8 cellular contexts compared by ENCODE assay signal in the genomic region with DNA sequence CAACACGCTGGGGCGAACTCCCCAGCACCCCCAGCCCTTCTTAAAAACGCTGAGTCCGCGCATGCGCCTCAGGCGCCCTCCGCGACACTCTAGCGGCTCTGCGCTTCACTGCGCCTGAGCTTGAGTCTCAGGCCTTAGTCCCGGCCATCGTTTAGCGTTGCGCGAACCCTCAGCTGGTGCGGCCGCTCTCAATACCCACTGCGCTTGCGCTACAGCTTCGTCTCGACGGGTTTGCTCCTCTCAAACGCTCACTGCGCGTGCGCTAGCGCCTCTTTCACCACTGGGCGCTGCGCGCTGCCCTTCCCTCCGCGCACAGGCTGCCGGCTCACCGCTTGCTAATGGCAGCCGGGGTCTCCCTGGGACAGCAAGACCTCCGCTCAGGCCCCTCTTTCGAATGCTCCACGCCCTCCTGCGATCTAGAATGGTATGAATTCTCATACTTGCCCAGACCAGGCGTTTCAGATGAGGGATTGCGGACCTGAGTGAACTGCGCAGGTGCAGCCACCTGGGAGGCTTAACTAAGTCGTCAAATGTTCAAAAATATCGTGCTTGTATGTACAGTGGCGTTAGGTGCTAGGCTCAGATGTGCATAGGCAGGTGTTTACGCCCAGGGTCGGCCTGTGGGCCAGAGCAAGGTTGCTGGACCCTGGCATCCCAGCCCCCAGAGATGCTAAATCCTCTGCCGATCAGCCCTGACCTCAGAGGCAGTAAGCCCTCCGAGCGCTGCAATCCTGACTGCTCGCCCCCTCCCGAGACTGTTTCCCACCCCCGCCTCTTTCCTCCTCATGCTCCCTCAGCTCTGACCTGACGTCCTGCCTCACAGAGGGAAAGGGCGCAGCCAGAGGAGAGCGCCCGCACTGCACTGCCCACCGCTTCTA.
DNase-seq lines count a peak whose midpoint lies in the region; ATAC-seq and TF ChIP-seq lines count a peak whose summit lies in the region.

A gene with protein sequence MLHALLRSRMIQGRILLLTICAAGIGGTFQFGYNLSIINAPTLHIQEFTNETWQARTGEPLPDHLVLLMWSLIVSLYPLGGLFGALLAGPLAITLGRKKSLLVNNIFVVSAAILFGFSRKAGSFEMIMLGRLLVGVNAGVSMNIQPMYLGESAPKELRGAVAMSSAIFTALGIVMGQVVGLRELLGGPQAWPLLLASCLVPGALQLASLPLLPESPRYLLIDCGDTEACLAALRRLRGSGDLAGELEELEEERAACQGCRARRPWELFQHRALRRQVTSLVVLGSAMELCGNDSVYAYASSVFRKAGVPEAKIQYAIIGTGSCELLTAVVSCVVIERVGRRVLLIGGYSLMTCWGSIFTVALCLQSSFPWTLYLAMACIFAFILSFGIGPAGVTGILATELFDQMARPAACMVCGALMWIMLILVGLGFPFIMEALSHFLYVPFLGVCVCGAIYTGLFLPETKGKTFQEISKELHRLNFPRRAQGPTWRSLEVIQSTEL (plus strand): TSS at position 270 of the 878 bp plus-strand sequence. CDS start 125 bp downstream, at position 395.

- H3K4me1 Mint-ChIP-seq in activated T-cell treated with anti-CD3 and anti-CD28 coated beads, Interleukin-2, amount 50 U/mL, for 24 hours (ENCODE audit: low read depth): peaks cover 27% of the 10 kb centered on the region

- peak; percentile 80 for TF ChIP-seq POLR2A in erythroblast (IDR thresholded peaks at IDR 0.05; ENCODE audit: low read length)

- no peak for TF ChIP-seq RAD21 in Ishikawa (IDR thresholded peaks at IDR 0.05; ENCODE audit: low read depth)

- ATAC-seq in GM21576 (IDR thresholded peaks at IDR 0.05; ENCODE audit: unreplicated experiment): peak; percentile 89

- H3K27ac ChIP-seq in mucosa of rectum (ENCODE audit: low read depth in 2 of 2, low read length in 2 of 2): peak within 1 kb of the TSS; percentile 77 to 92

- no peaks in the 10 kb centered on the region for H3K36me3 Mint-ChIP-seq in activated T-cell treated with anti-CD3 and anti-CD28 coated beads, Interleukin-2, amount 50 U/mL, for 24 hours (ENCODE audit: low read depth)

- H3K27me3 ChIP-seq in mucosa of rectum (ENCODE audit: control insufficient read depth in 2 of 2, insufficient read depth in 2 of 2, low read length in 2 of 2): no peaks in the 10 kb centered on the region

- no peak for TF ChIP-seq EP300 in Ishikawa (IDR thresholded peaks at IDR 0.05; ENCODE audit: borderline replicate concordance)

- H3K9me3 Mint-ChIP-seq in activated T-cell treated with anti-CD3 and anti-CD28 coated beads, Interleukin-2, amount 50 U/mL, for 24 hours: no peaks in the 10 kb centered on the region

- H3K27me3 Mint-ChIP-seq in activated T-cell treated with anti-CD3 and anti-CD28 coated beads, Interleukin-2, amount 50 U/mL, for 24 hours: no peaks in the 10 kb centered on the region

- peak within 1 kb of the TSS; percentile 85 to 93 for H3K9ac ChIP-seq in mucosa of rectum (ENCODE audit: low read depth in 1 of 2, low read length in 2 of 2)

- peak within 1 kb of the TSS; percentile 91 for H3K27ac Mint-ChIP-seq in activated T-cell treated with anti-CD3 and anti-CD28 coated beads, Interleukin-2, amount 50 U/mL, for 24 hours

- H3K4me1 ChIP-seq in mucosa of rectum (ENCODE audit: control insufficient read depth in 2 of 2, insufficient read depth in 2 of 2, low read length in 2 of 2): peaks cover 8% of the 10 kb centered on the region in 2 donors

- peak within 1 kb of the TSS; percentile 81 to 95 for H3K4me3 ChIP-seq in mucosa of rectum (ENCODE audit: low read length in 2 of 2)

- no peaks in the 10 kb centered on the region for H3K36me3 ChIP-seq in mucosa of rectum (ENCODE audit: control insufficient read depth in 2 of 2, insufficient read depth in 2 of 2, low read length in 2 of 2)

- peak within 1 kb of the TSS; percentile 88 for H3K4me3 Mint-ChIP-seq in activated T-cell treated with anti-CD3 and anti-CD28 coated beads, Interleukin-2, amount 50 U/mL, for 24 hours

- DNase-seq in DMS53 (lab: John Stamatoyannopoulos, UW) (peak; percentile 93), OCI-M2 (lab: John Stamatoyannopoulos, UW; ENCODE audit: unreplicated experiment) (peak; percentile 86), erythroblast (lab: John Stamatoyannopoulos, UW) (peak; percentile 97)
- peak; percentile 93 for DNase-seq in activated T-cell treated with anti-CD3 and anti-CD28 coated beads, Interleukin-2, amount 50 U/mL, for 24 hours
- peak; percentile 71 to 88 for DNase-seq in stimulated activated CD8-positive, alpha-beta memory T cell treated with anti-CD3 and anti-CD28 coated beads, Interleukin-4, amount 100 ng/mL, for 4 hours (ENCODE audit: low read depth in 2 of 2, low spot score in 1 of 2)

- H3K9me3 ChIP-seq in mucosa of rectum (ENCODE audit: control insufficient read depth in 2 of 2, low read length in 2 of 2): no peaks in the 10 kb centered on the region

TF ChIP-seq in Ishikawa, 13 proteins besides CTCF, POLR2A, EP300 and RAD21:
- TF ChIP-seq CEBPB (IDR thresholded peaks at IDR 0.05) (peak; percentile 23; the same call in 1 of the 2 replicates), TAF1 (IDR thresholded peaks at IDR 0.05; ENCODE audit: low read depth) (peak; percentile 73; the same call in 1 of the 2 replicates), EGR1 (IDR thresholded peaks at IDR 0.05) (no peak), TEAD4 (IDR thresholded peaks at IDR 0.05) (no peak), YY1 (IDR thresholded peaks at IDR 0.05; ENCODE audit: low read depth) (peak; percentile 73), CREB1 (IDR thresholded peaks at IDR 0.05; ENCODE audit: low read depth) (no peak)
- TF ChIP-seq, protein P1, sequence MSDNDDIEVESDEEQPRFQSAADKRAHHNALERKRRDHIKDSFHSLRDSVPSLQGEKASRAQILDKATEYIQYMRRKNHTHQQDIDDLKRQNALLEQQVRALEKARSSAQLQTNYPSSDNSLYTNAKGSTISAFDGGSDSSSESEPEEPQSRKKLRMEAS (IDR thresholded peaks at IDR 0.05): peak; percentile 84
- TF ChIP-seq, protein P2, sequence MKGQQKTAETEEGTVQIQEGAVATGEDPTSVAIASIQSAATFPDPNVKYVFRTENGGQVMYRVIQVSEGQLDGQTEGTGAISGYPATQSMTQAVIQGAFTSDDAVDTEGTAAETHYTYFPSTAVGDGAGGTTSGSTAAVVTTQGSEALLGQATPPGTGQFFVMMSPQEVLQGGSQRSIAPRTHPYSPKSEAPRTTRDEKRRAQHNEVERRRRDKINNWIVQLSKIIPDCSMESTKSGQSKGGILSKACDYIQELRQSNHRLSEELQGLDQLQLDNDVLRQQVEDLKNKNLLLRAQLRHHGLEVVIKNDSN (IDR thresholded peaks at IDR 0.05): no peak
TF ChIP-seq in Ishikawa: peak in this region for 4.

Comparison
In these comparisons a context has a peak if more than half of its experiments do, and no peak if none do; other contexts are left out.
1. Peak in every context shown above with its lines: DNase-seq, ATAC-seq, H3K4me3 ChIP-seq and H3K27ac ChIP-seq.